18 cellular contexts compared by ENCODE assay signal in genomic region chr6:89942601-89943000, GRCh38. TPM values are rescaled to one million over a fixed set of nuclear protein-coding genes. Genes with fewer than 3 reads are reported as not detected.
"Had no signal": no experiment of that assay in that cellular context is flagged by ENCODE, and none has a peak within 500 bp of the region (broad histone marks: within the 10 kb centered on the region; RNA-seq: fewer than 3 reads in every experiment).

No MANE protein-coding gene starts in this region.

- H3K36me3 Mint-ChIP-seq: natural killer cell had no signal

- H3K27ac Mint-ChIP-seq: natural killer cell had no signal

- H3K4me3 Mint-ChIP-seq: natural killer cell had no signal

- DNase-seq: activated T-cell treated with anti-CD3 and anti-CD28 coated beads, Interleukin-2, amount 50 U/mL, for 1 hour; amygdala; left cardiac atrium; lower lobe of right lung; natural killer cell; right lobe of liver; SIG-M5; stimulated activated naive CD4-positive, alpha-beta T cell; T-helper 2 cell had no signal

- H3K9me3 Mint-ChIP-seq: natural killer cell had no signal

- FAIRE-seq: endometrium, TTC549 had no signal

- ATAC-seq: esophagus mucosa, left cardiac atrium, natural killer cell, right lobe of liver had no signal

- H3K27ac ChIP-seq: lower lobe of right lung, right lobe of liver, thoracic aorta had no signal

RNA-seq across cellular contexts. Expression of gene GJA10, which starts 48.3 kb away (rescaled TPM):
- total RNA-seq: breast epithelium, chondrocyte, esophagus mucosa, fibroblast of villous mesenchyme, left cardiac atrium, lower lobe of right lung, natural killer cell, posterior vena cava, right lobe of liver, thoracic aorta, urinary bladder had no signal
